Comparison of ENCODE assay signal across 30 cellular contexts in the genomic region with DNA sequence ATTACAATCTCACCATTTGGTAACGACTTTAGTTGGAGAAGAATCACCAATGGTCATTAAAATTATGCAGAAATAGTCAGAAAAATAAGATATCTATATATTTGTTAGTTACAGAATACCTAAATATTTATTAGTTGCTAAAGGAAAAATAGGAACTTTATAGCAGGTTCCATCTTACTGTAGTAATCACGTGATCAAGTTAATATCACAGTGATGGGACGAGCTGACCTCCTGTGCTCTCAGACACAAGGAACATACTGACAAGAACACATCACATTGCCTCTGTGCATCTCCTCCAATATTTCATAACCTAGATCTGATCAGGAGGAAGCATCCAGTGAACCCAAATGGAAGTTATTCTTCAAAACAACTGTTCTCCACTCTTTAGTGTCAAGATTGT.
DNase-seq lines count a peak whose midpoint lies in the region; ATAC-seq, FAIRE-seq and TF ChIP-seq lines count a peak whose summit lies in the region.
"Had no signal": no experiment of that assay in that cellular context is flagged by ENCODE, and none has a peak within 500 bp of the region (broad histone marks: within the 10 kb centered on the region; RNA-seq: fewer than 3 reads in every experiment).

No MANE protein-coding gene starts in this region.

- intact Hi-C loops in HepG2 (cut with micrococcal nuclease; ENCODE audit: unreplicated experiment): no loop called here
- intact Hi-C loops in right lobe of liver (cut with DNase I): no loop called here
- intact Hi-C loops in K562 (cut with micrococcal nuclease): no loop called here

- in situ Hi-C loops in HepG2 (cut with HindIII; ENCODE audit: extremely low pct_ligation_motif_present, low pct_unique_long_range_greater_than_20kb): no loop called here
- in situ Hi-C loops in K562 (cut with MboI): no loop called here

- FAIRE-seq in HepG2 (lab: Jason Lieb, UNC): no peak
- no peak for FAIRE-seq in K562 (lab: Jason Lieb, UNC)
- FAIRE-seq: A204.1, A549 had no signal

- TF ChIP-seq POLR2A in HepG2 (IDR thresholded peaks at IDR 0.05; ENCODE audit: insufficient read depth in 1 of 2, low read depth in 2 of 2, low read length in 2 of 2) (no peak), right lobe of liver (IDR thresholded peaks at IDR 0.05) (no peak), K562 (conservative IDR thresholded peaks at IDR 0.05) (no peak)

- H3K79me2 ChIP-seq in HepG2 (ENCODE audit: insufficient read depth, low read length) (no peaks in the 10 kb centered on the region), K562 (ENCODE audit: control insufficient read depth, insufficient read depth, low read length) (no peaks in the 10 kb centered on the region)

- no TSS peak for BruUV-seq in HepG2 (replicated peaks; lab: Mats Ljungman, UMichigan)
- BruUV-seq in K562 (replicated peaks; lab: Mats Ljungman, UMichigan): no TSS peak

- no peaks in the 10 kb centered on the region for H3K9me1 ChIP-seq in K562 (ENCODE audit: control insufficient read depth, insufficient read depth, low read length)

- no peaks in the 10 kb centered on the region for H3K9me3 ChIP-seq in HepG2 (ENCODE audit: low read length)
- H3K9me3 ChIP-seq in right lobe of liver: no peaks in the 10 kb centered on the region
- H3K9me3 ChIP-seq in K562 (replicated peaks; ENCODE audit: control insufficient read depth, insufficient read depth, low read depth, low read length): no peaks in the 10 kb centered on the region
- H3K9me3 ChIP-seq: A549; BE2C; BLaER1; BLaER1 treated with 17β-estradiol and CSF1 and Interleukin-3, amounts not matched to agents 10 nM and 100 nM; Caco-2 had no signal

- H3K4me3 ChIP-seq in HepG2 (replicated peaks in 1 of 3; ENCODE audit: insufficient read depth in 1 of 3, low read depth in 2 of 3, low read length in 3 of 3): no peak overlapping the region
- no peak overlapping the region for H3K4me3 ChIP-seq in right lobe of liver
- no peak overlapping the region for H3K4me3 ChIP-seq in K562
- H3K4me3 ChIP-seq: A549; BLaER1; BLaER1 treated with 17β-estradiol and CSF1 and Interleukin-3, amounts not matched to agents 10 nM and 100 nM had no signal

- DNase-seq in HepG2 (ENCODE audit: low spot score) (no peak), right lobe of liver (no peak), K562 (ENCODE audit: extremely low read depth in 1 of 4, low spot score in 3 of 4) (no peak)
- DNase-seq in activated effector memory CD4-positive, alpha-beta T cell treated with anti-CD3 and anti-CD28 coated beads, Interleukin-2, amount 50 U/mL, for 16 hours: no peak
- DNase-seq: 8988T; ACHN; AML-193; BE2C; C1 segment of cervical spinal cord; Caco-2; Calu3; CD4-positive, alpha-beta memory T cell; CD4-positive, alpha-beta T cell; CD4-positive, CD25-positive, alpha-beta regulatory T cell; CD8-positive, alpha-beta memory T cell; CD8-positive, alpha-beta T cell; COR-L47; DMS 273 treated with DMSO at 0.1 percent for 48 hours; DMS153; DMS53; DMS79; DMS79 treated with DMSO at 0.1 percent for 48 hours; DND-41; EL had no signal

- POLR2A ChIA-PET in HepG2 (lab: Yijun Ruan, JAX) (no interaction called here), K562 (lab: Yijun Ruan, JAX) (no interaction called here)

- TF ChIP-seq EP300 in HepG2 (IDR thresholded peaks at IDR 0.05; ENCODE audit: low read depth in 2 of 2, low read length in 2 of 2): no peak
- TF ChIP-seq EP300 in HepG2 (CRISPR knock-in tag; IDR thresholded peaks at IDR 0.05; ENCODE audit: borderline replicate concordance): no peak
- no peak for TF ChIP-seq EP300 in K562 (IDR thresholded peaks at IDR 0.05; ENCODE audit: low read length)

- H3K4me1 ChIP-seq in HepG2 (ENCODE audit: insufficient read depth, low read length) (no peaks in the 10 kb centered on the region), right lobe of liver (no peaks in the 10 kb centered on the region), K562 (replicated peaks in 1 of 2; ENCODE audit: control insufficient read depth in 2 of 2, insufficient read depth in 2 of 2, low read length in 2 of 2) (no peaks in the 10 kb centered on the region)
- H3K4me1 ChIP-seq: A549; BE2C; BLaER1; BLaER1 treated with 17β-estradiol and CSF1 and Interleukin-3, amounts not matched to agents 10 nM and 100 nM; Caco-2 had no signal

- H4K20me1 ChIP-seq in HepG2 (ENCODE audit: insufficient read depth, low read length) (no peaks in the 10 kb centered on the region), K562 (replicated peaks; ENCODE audit: control insufficient read depth, insufficient read depth, low read length) (no peaks in the 10 kb centered on the region)
- H4K20me1 ChIP-seq: BLaER1; BLaER1 treated with 17β-estradiol and CSF1 and Interleukin-3, amounts not matched to agents 10 nM and 100 nM had no signal

- ATAC-seq in HepG2: no peak
- ATAC-seq in right lobe of liver: no peak
- ATAC-seq in K562: no peak
- ATAC-seq: A549; CD8-positive, alpha-beta T cell had no signal

- no peak overlapping the region for H2AFZ ChIP-seq in HepG2 (ENCODE audit: low read length)
- no peak overlapping the region for H2AFZ ChIP-seq in K562 (ENCODE audit: low read depth, low read length)

- no peaks in the 10 kb centered on the region for H3K36me3 ChIP-seq in HepG2 (replicated peaks in 1 of 2; ENCODE audit: control insufficient read depth in 1 of 2, insufficient read depth in 2 of 2, low read length in 2 of 2)
- no peaks in the 10 kb centered on the region for H3K36me3 ChIP-seq in right lobe of liver
- H3K36me3 ChIP-seq in K562 (ENCODE audit: control insufficient read depth, insufficient read depth, low read length): no peaks in the 10 kb centered on the region
- H3K36me3 ChIP-seq: BE2C; BLaER1; BLaER1 treated with 17β-estradiol and CSF1 and Interleukin-3, amounts not matched to agents 10 nM and 100 nM had no signal

- no peak overlapping the region for H3K9ac ChIP-seq in HepG2 (ENCODE audit: insufficient read depth, low read depth, low read length)
- no peak overlapping the region for H3K9ac ChIP-seq in K562 (ENCODE audit: insufficient read depth in 1 of 2, low read depth in 2 of 2, low read length in 2 of 2)
- H3K9ac ChIP-seq: BLaER1; BLaER1 treated with 17β-estradiol and CSF1 and Interleukin-3, amounts not matched to agents 10 nM and 100 nM had no signal

- no peak overlapping the region for H3K27ac ChIP-seq in HepG2 (ENCODE audit: extremely low read length, insufficient read depth, low read length)
- H3K27ac ChIP-seq in right lobe of liver: no peak overlapping the region
- no peak overlapping the region for H3K27ac ChIP-seq in K562 (ENCODE audit: extremely low read depth, low read depth, low read length)
- H3K27ac ChIP-seq: 22Rv1; A549; BLaER1; BLaER1 treated with 17β-estradiol and CSF1 and Interleukin-3, amounts not matched to agents 10 nM and 100 nM; C4-2B had no signal

- H3K4me2 ChIP-seq in HepG2 (ENCODE audit: low read depth, low read length): no peak overlapping the region
- H3K4me2 ChIP-seq in K562 (ENCODE audit: insufficient read depth, low read length): no peak overlapping the region
- H3K4me2 ChIP-seq: A549; BLaER1; BLaER1 treated with 17β-estradiol and CSF1 and Interleukin-3, amounts not matched to agents 10 nM and 100 nM had no signal

- TF ChIP-seq CTCF in HepG2 (CRISPR knock-in tag; IDR thresholded peaks at IDR 0.05) (no peak), right lobe of liver (IDR thresholded peaks at IDR 0.05) (no peak), K562 (IDR thresholded peaks at IDR 0.05 in 2 of 3, conservative IDR thresholded peaks at IDR 0.05 in 1 of 3; ENCODE audit: insufficient read depth in 2 of 3, low read depth in 1 of 3, low read length in 3 of 3) (no peak)

- 0% methylated on average over 3 of the region's 3 CpGs for WGBS in HepG2 (ENCODE audit: low lambda C conversion rate)
- WGBS in right lobe of liver (ENCODE audit: insufficient coverage, low coverage, low lambda C conversion rate, missing lambda C conversion rate): 31% methylated on average over 3 of the region's 3 CpGs
- 0% methylated on average over 3 of the region's 3 CpGs for WGBS in K562 (ENCODE audit: insufficient coverage, low coverage, missing lambda C conversion rate)

- CTCF ChIA-PET in HepG2 (lab: Yijun Ruan, JAX; ENCODE audit: low intra/inter-chr PET ratio, low total read pairs) (no interaction called here), K562 (lab: Yijun Ruan, JAX; ENCODE audit: low intra/inter-chr PET ratio) (no interaction called here)

- no peaks in the 10 kb centered on the region; a peak in 2 of 5 replicates for H3K27me3 ChIP-seq in HepG2 (ENCODE audit: control insufficient read depth in 1 of 2, insufficient read depth in 2 of 2, low read length in 2 of 2)
- H3K27me3 ChIP-seq in right lobe of liver: no peaks in the 10 kb centered on the region
- no peaks in the 10 kb centered on the region for H3K27me3 ChIP-seq in K562 (ENCODE audit: control insufficient read depth in 2 of 2, insufficient read depth in 2 of 2, low read length in 2 of 2)
- H3K27me3 ChIP-seq: BE2C; BLaER1; BLaER1 treated with 17β-estradiol and CSF1 and Interleukin-3, amounts not matched to agents 10 nM and 100 nM had no signal

- TF ChIP-seq RAD21 in HepG2 (CRISPR knock-in tag; IDR thresholded peaks at IDR 0.05): no peak
- no peak for TF ChIP-seq RAD21 in K562 (CRISPR knock-in tag; conservative IDR thresholded peaks at IDR 0.05 in 1 of 2, IDR thresholded peaks at IDR 0.05 in 1 of 2)

TF ChIP-seq in HepG2, 621 proteins besides CTCF, POLR2A, EP300 and RAD21 (continues in another document):
- TF ChIP-seq, protein P1, sequence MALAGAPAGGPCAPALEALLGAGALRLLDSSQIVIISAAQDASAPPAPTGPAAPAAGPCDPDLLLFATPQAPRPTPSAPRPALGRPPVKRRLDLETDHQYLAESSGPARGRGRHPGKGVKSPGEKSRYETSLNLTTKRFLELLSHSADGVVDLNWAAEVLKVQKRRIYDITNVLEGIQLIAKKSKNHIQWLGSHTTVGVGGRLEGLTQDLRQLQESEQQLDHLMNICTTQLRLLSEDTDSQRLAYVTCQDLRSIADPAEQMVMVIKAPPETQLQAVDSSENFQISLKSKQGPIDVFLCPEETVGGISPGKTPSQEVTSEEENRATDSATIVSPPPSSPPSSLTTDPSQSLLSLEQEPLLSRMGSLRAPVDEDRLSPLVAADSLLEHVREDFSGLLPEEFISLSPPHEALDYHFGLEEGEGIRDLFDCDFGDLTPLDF (CRISPR knock-in tag; IDR thresholded peaks at IDR 0.05): no peak

TF ChIP-seq in K562, 482 proteins besides CTCF, POLR2A, EP300 and RAD21:
- TF ChIP-seq TFE3 (CRISPR knock-in tag; IDR thresholded peaks at IDR 0.05): peak; percentile 75
- no peak for TF ChIP-seq ZNF696 (CRISPR knock-in tag; conservative IDR thresholded peaks at IDR 0.05)

Comparison
In these comparisons a context has a peak if more than half of its experiments do, and no peak if none do; other contexts are left out.
1. Of the 241 proteins assayed by ChIP-seq in both HepG2 and K562: peak only in HepG2: RAD51; only in K562: TFE3; in both: none; in neither: 238; mixed calls (peak in some experiments, not most) for 1.